ENCODE assay signal across 9 cellular contexts in genomic region chr19:42563352-42564210, GRCh38. TPM values are rescaled to one million over a fixed set of nuclear protein-coding genes. Genes with fewer than 3 reads are reported as not detected.
DNase-seq lines count a peak whose midpoint lies in the region; ATAC-seq and TF ChIP-seq lines count a peak whose summit lies in the region.
"Had no signal": no experiment of that assay in that cellular context is flagged by ENCODE, and none has a peak within 500 bp of the region (broad histone marks: within the 10 kb centered on the region; RNA-seq: fewer than 3 reads in every experiment).

No MANE protein-coding gene starts in this region.

- no peaks in the 10 kb centered on the region for H3K9me3 Mint-ChIP-seq in activated T-cell treated with anti-CD3 and anti-CD28 coated beads, Interleukin-2, amount 50 U/mL, for 4 hours
- H3K9me3 Mint-ChIP-seq in memory B cell, result no peaks in the 10 kb centered on the region
- H3K9me3 Mint-ChIP-seq: central memory CD8-positive, alpha-beta T cell had no signal

- intact Hi-C loops in uterus (cut with DNase I; ENCODE audit: low total_unique reads), result no loop called here

- no peaks in the 10 kb centered on the region for H3K36me3 ChIP-seq in uterus

- H3K9me3 ChIP-seq in uterus, result no peaks in the 10 kb centered on the region

- TF ChIP-seq POLR2A in uterus (IDR thresholded peaks at IDR 0.05), result no peak

- TF ChIP-seq CTCF in uterus (IDR thresholded peaks at IDR 0.05), result peak; percentile 28 to 55 (median 46)

- DNase-seq in activated T-cell treated with anti-CD3 and anti-CD28 coated beads, Interleukin-2, amount 50 U/mL, for 4 hours, result no peak
- no peak for DNase-seq in activated T-cell treated with anti-CD3 and anti-CD28 coated beads, Interleukin-2, amount 50 U/mL, for 1 hour
- DNase-seq in HuH-7 (ENCODE audit: low spot score) (peak; percentile 59), RPMI8226 (peak; percentile 24), dermis microvascular lymphatic vessel endothelial cell (ENCODE audit: low read depth in 2 of 2) (peak; percentile 55 to 64), memory B cell (ENCODE audit: low spot score in 2 of 2) (peak in 1 of 2 donors; percentile 30), uterus (no peak)
- no peak for DNase-seq in central memory CD4-positive, alpha-beta T cell

- no peak overlapping the region for H3K4me3 ChIP-seq in uterus

- no peak overlapping the region for H3K27ac ChIP-seq in uterus

- H3K4me1 ChIP-seq in uterus, result no peaks in the 10 kb centered on the region

- H3K4me1 Mint-ChIP-seq in activated T-cell treated with anti-CD3 and anti-CD28 coated beads, Interleukin-2, amount 50 U/mL, for 4 hours (ENCODE audit: low read depth), result peaks cover 2% of the 10 kb centered on the region
- peaks cover 10% of the 10 kb centered on the region for H3K4me1 Mint-ChIP-seq in memory B cell

- no peaks in the 10 kb centered on the region for H3K36me3 Mint-ChIP-seq in activated T-cell treated with anti-CD3 and anti-CD28 coated beads, Interleukin-2, amount 50 U/mL, for 4 hours (ENCODE audit: insufficient read depth)
- no peaks in the 10 kb centered on the region for H3K36me3 Mint-ChIP-seq in memory B cell

- ATAC-seq in activated T-cell treated with anti-CD3 and anti-CD28 coated beads, Interleukin-2, amount 50 U/mL, for 4 hours, result peak; percentile 66 to 78
- peak; percentile 69 for ATAC-seq in memory B cell (ENCODE audit: low read depth)

- peaks cover 19% of the 10 kb centered on the region for H3K27me3 Mint-ChIP-seq in activated T-cell treated with anti-CD3 and anti-CD28 coated beads, Interleukin-2, amount 50 U/mL, for 4 hours (ENCODE audit: low read depth)
- H3K27me3 Mint-ChIP-seq in memory B cell, result peaks cover 16% of the 10 kb centered on the region

- no peaks in the 10 kb centered on the region for H3K27me3 ChIP-seq in uterus

- no peak overlapping the region for H3K4me3 Mint-ChIP-seq in activated T-cell treated with anti-CD3 and anti-CD28 coated beads, Interleukin-2, amount 50 U/mL, for 4 hours
- H3K4me3 Mint-ChIP-seq in memory B cell, result no peak overlapping the region
- H3K4me3 Mint-ChIP-seq: central memory CD8-positive, alpha-beta T cell had no signal

- H3K27ac Mint-ChIP-seq in memory B cell, result no peak overlapping the region

RNA-seq across cellular contexts. Expression of gene CEACAM8, which starts 31.1 kb away (rescaled TPM):
- total RNA-seq in activated T-cell treated with anti-CD3 and anti-CD28 coated beads, Interleukin-2, amount 50 U/mL, for 4 hours, result not detected
- not detected in 2 replicates for total RNA-seq in dermis microvascular lymphatic vessel endothelial cell
- under 1 TPM in 2 of 4 donors, not detected in 2; 0.14 to 0.51 TPM for total RNA-seq in uterus

RNA-seq across cellular contexts. Expression of gene CEACAM1, which starts 35.3 kb away (rescaled TPM):
- total RNA-seq in activated T-cell treated with anti-CD3 and anti-CD28 coated beads, Interleukin-2, amount 50 U/mL, for 4 hours, result under 1 TPM; 0.30 to 0.43 (median 0.40) TPM
- total RNA-seq in dermis microvascular lymphatic vessel endothelial cell, result 10.9 and 35.7 TPM in 2 replicates
- 10 to 100 TPM in 2 of 4 donors, under 1 TPM in 2; 0.51 to 24.7 (median 6.5) TPM for total RNA-seq in uterus

Comparison
In these comparisons a context has a peak if more than half of its experiments do, and no peak if none do; other contexts are left out.
1. DNase-seq: peak in HuH-7 (single experiment), RPMI8226 (single experiment) and dermis microvascular lymphatic vessel endothelial cell (2 of 2); none in activated T-cell treated with anti-CD3 and anti-CD28 coated beads, Interleukin-2, amount 50 U/mL, for 4 hours (single experiment), activated T-cell treated with anti-CD3 and anti-CD28 coated beads, Interleukin-2, amount 50 U/mL, for 1 hour (single experiment), uterus (0 of 2) and central memory CD4-positive, alpha-beta T cell (single experiment).